ENCODE assay signal across 15 cellular contexts in genomic region chr10:13276749-13277394, GRCh38. TPM values are rescaled to one million over a fixed set of nuclear protein-coding genes. Genes with fewer than 3 reads are reported as not detected.
DNase-seq lines count a peak whose midpoint lies in the region; ATAC-seq and TF ChIP-seq lines count a peak whose summit lies in the region.
"Had no signal": no experiment of that assay in that cellular context is flagged by ENCODE, and none has a peak within 500 bp of the region (broad histone marks: within the 10 kb centered on the region; RNA-seq: fewer than 3 reads in every experiment).

No MANE protein-coding gene starts in this region.

- H3K4me1 ChIP-seq in adrenal gland (replicated peaks in 1 of 2) = no peaks in the 10 kb centered on the region

- peak; percentile 12 for TF ChIP-seq CTCF in HFF-Myc (IDR thresholded peaks at IDR 0.05; ENCODE audit: low read depth, low read length, missing control alignments)
- no peak for TF ChIP-seq CTCF in WTC11 (IDR thresholded peaks at IDR 0.05)
- peak; percentile 21 for TF ChIP-seq CTCF in fibroblast of mammary gland (conservative IDR thresholded peaks at IDR 0.05; ENCODE audit: control insufficient read depth, insufficient read depth, low read depth, low read length)
- peak in 2 of 6 experiments; percentile 5 to 17 for TF ChIP-seq CTCF in adrenal gland (IDR thresholded peaks at IDR 0.05)

- H3K27ac ChIP-seq in adrenal gland = no peak overlapping the region

- no peaks in the 10 kb centered on the region for H3K27me3 ChIP-seq in adrenal gland

- H3K27ac Mint-ChIP-seq in WTC11 = peak overlapping the region; percentile 23; the same call in 1 of the 2 replicates
- H3K27ac Mint-ChIP-seq: CD8-positive, alpha-beta T cell had no signal

- H3K4me3 ChIP-seq in HFF-Myc (replicated peaks; ENCODE audit: low read depth, low read length) = no peak overlapping the region
- H3K4me3 ChIP-seq in fibroblast of mammary gland (ENCODE audit: control insufficient read depth, low read depth, low read length) = no peak overlapping the region
- H3K4me3 ChIP-seq in adrenal gland = no peak overlapping the region

- POLR2A ChIA-PET in WTC11 (lab: Charles Lee) = interaction anchor here (0.6 to 0.7 kb wide), 2 partner anchors 100 to 125 kb away, joined by 5 to 6 read pairs; no protein-coding TSS in a partner anchor

- H3K27me3 Mint-ChIP-seq in WTC11 (ENCODE audit: low read depth) = no peaks in the 10 kb centered on the region

- H3K4me1 Mint-ChIP-seq in WTC11 = peaks cover 14% of the 10 kb centered on the region

- 63 to 73% (median 68%) methylated on average over 4 of the region's 4 CpGs for WGBS in adrenal gland, 4 donors

- H3K4me3 Mint-ChIP-seq in WTC11 = no peak overlapping the region
- H3K4me3 Mint-ChIP-seq: CD8-positive, alpha-beta T cell had no signal

- peaks cover 15% of the 10 kb centered on the region for H3K36me3 Mint-ChIP-seq in WTC11

- peaks cover 4% of the 10 kb centered on the region for H3K9me3 Mint-ChIP-seq in WTC11
- H3K9me3 Mint-ChIP-seq: CD8-positive, alpha-beta T cell had no signal

- TF ChIP-seq POLR2A in erythroblast (IDR thresholded peaks at IDR 0.05; ENCODE audit: low read length) = no peak
- no peak for TF ChIP-seq POLR2A in adrenal gland (IDR thresholded peaks at IDR 0.05)

- intact Hi-C loops in adrenal gland (cut with DNase I) = no loop called here

- H3K9me3 ChIP-seq in adrenal gland (replicated peaks in 1 of 3) = no peaks in the 10 kb centered on the region

- DNase-seq in HFF-Myc (ENCODE audit: extremely low read depth, low read depth) (no peak), WTC11 (ENCODE audit: low spot score) (no peak), fibroblast of mammary gland (ENCODE audit: low read depth) (peak; percentile 28), renal cortical epithelial cell (ENCODE audit: low read depth) (peak; percentile 25), erythroblast (lab: John Stamatoyannopoulos, UW) (no peak), adrenal gland (no peak)
- DNase-seq: activated naive CD4-positive, alpha-beta T cell treated with anti-CD3 and anti-CD28 coated beads, Interleukin-2, amount 50 U/mL, for 16 hours; CD8-positive, alpha-beta T cell; NCI-H1436 treated with DMSO at 0.1 percent for 48 hours; NCI-H510A; small intestine had no signal

- ATAC-seq in WTC11 = no peak
- no peak for ATAC-seq in GM21619 (IDR thresholded peaks at IDR 0.05; ENCODE audit: unreplicated experiment)
- ATAC-seq in HG02973 (IDR thresholded peaks at IDR 0.05; ENCODE audit: unreplicated experiment) = no peak
- ATAC-seq: CD8-positive, alpha-beta T cell had no signal

- peaks cover 0 to 12% of the 10 kb centered on the region in 2 donors for H3K36me3 ChIP-seq in adrenal gland (replicated peaks in 1 of 2)

- CTCF ChIA-PET in WTC11 (lab: Charles Lee) = interaction anchor here (0.8 to 1.4 kb wide), 3 partner anchors 57 to 76 kb away, joined by 3 to 5 read pairs (median 3); no protein-coding TSS in a partner anchor

TF ChIP-seq in WTC11, 78 proteins besides CTCF, POLR2A, EP300 and RAD21 (continues in another document):
- TF ChIP-seq CREB1 (CRISPR knock-in tag; IDR thresholded peaks at IDR 0.05) = no peak
- no peak for TF ChIP-seq ZNF532 (CRISPR knock-in tag; IDR thresholded peaks at IDR 0.05; ENCODE audit: borderline replicate concordance)
- no peak for TF ChIP-seq ZSCAN18 (CRISPR knock-in tag; IDR thresholded peaks at IDR 0.05)
- no peak for TF ChIP-seq ZNF423 (CRISPR knock-in tag; IDR thresholded peaks at IDR 0.05)
- no peak for TF ChIP-seq ZNF121 (CRISPR knock-in tag; IDR thresholded peaks at IDR 0.05)
- TF ChIP-seq ZBTB43 (CRISPR knock-in tag; IDR thresholded peaks at IDR 0.05) = no peak
- no peak for TF ChIP-seq ATF3 (CRISPR knock-in tag; conservative IDR thresholded peaks at IDR 0.05)
- TF ChIP-seq SP1 (CRISPR knock-in tag; conservative IDR thresholded peaks at IDR 0.05) = no peak
- TF ChIP-seq ZBTB21 (CRISPR knock-in tag; IDR thresholded peaks at IDR 0.05; ENCODE audit: borderline replicate concordance) = no peak
- no peak for TF ChIP-seq GABPB1 (CRISPR knock-in tag; IDR thresholded peaks at IDR 0.05)
- no peak for TF ChIP-seq EMX1 (CRISPR knock-in tag; IDR thresholded peaks at IDR 0.05)
- no peak for TF ChIP-seq TP53 (CRISPR knock-in tag; IDR thresholded peaks at IDR 0.05)
- TF ChIP-seq ZNF219 (CRISPR knock-in tag; IDR thresholded peaks at IDR 0.05; ENCODE audit: borderline replicate concordance) = no peak
- no peak for TF ChIP-seq ERG (CRISPR knock-in tag; IDR thresholded peaks at IDR 0.05)
- TF ChIP-seq GTF2I (CRISPR knock-in tag; conservative IDR thresholded peaks at IDR 0.05) = no peak

RNA-seq across cellular contexts. Expression of gene PHYH, which starts 23.0 kb away (rescaled TPM):
- total RNA-seq in WTC11 (2021) (22.5 to 35.1 TPM (median 32.0 TPM) in 3 replicates), renal cortical epithelial cell (11.6 and 25.1 TPM in 2 replicates), adrenal gland (100 to 1,000 TPM in 1 of 8 donors, 10 to 100 TPM in 7; 62.2 to 101 (median 71.6) TPM)
- polyA plus RNA-seq in adrenal gland = 100 to 1,000 TPM in 1 of 3 donors, 10 to 100 TPM in 2; 44.2 to 140 (median 60.5) TPM

RNA-seq across cellular contexts. Expression of gene UCMA, which starts 42.7 kb away (rescaled TPM):
- 1.0 to 1.9 TPM (median 1.5 TPM) in 3 replicates for total RNA-seq in WTC11 (2021)
- total RNA-seq in renal cortical epithelial cell = not detected in 2 replicates
- not detected for total RNA-seq in adrenal gland
- polyA plus RNA-seq in adrenal gland = not detected
- total RNA-seq: CD8-positive, alpha-beta T cell; temporal lobe had no signal
- polyA plus RNA-seq: neural cell, small intestine had no signal

Comparison
In these comparisons a context has a peak if more than half of its experiments do, and no peak if none do; other contexts are left out.
1. DNase-seq: peak in fibroblast of mammary gland (single experiment) and renal cortical epithelial cell (single experiment); none in HFF-Myc (single experiment), WTC11 (single experiment), erythroblast (0 of 2) and adrenal gland (0 of 7).